Comparison of ENCODE assay signal across 7 cellular contexts in genomic region chr4:102503301-102503746, GRCh38. TPM values are rescaled to one million over a fixed set of nuclear protein-coding genes. Genes with fewer than 3 reads are reported as not detected.
DNase-seq lines count a peak whose midpoint lies in the region; ATAC-seq, FAIRE-seq and TF ChIP-seq lines count a peak whose summit lies in the region.

No MANE protein-coding gene starts in this region.

- H3K27me3 ChIP-seq in pancreas (no peaks in the 10 kb centered on the region), mesendoderm (ENCODE audit: insufficient read depth, low read length, poor library complexity) (no peaks in the 10 kb centered on the region), sigmoid colon (no peaks in the 10 kb centered on the region), endodermal cell (ENCODE audit: control insufficient read depth, insufficient read depth, low read length, poor library complexity, severe bottlenecking) (peaks cover 25% of the 10 kb centered on the region)

- no peak for TF ChIP-seq POLR2A in sigmoid colon (IDR thresholded peaks at IDR 0.05)

- H3K23ac ChIP-seq in mesendoderm (ENCODE audit: low read length) = no peak overlapping the region

- H4K8ac ChIP-seq in mesendoderm (ENCODE audit: low read depth, low read length) = no peak overlapping the region

- WGBS in pancreas, 2 donors = 6 to 9% methylated on average over 3 of the region's 3 CpGs
- WGBS in mesendoderm (ENCODE audit: extremely low coverage, insufficient coverage, low lambda C conversion rate) = no CpG with 5 or more reads among the region's 3 CpGs
- 4 to 19% methylated on average over 3 of the region's 3 CpGs for WGBS in sigmoid colon, 2 donors
- 83 to 92% methylated on average over 2 to 3 of the region's 3 CpGs for WGBS in endodermal cell (ENCODE audit: insufficient coverage in 1 of 2, insufficient read length in 1 of 2), 2 experiments

- no peak for TF ChIP-seq CTCF in GM10266 (IDR thresholded peaks at IDR 0.05; ENCODE audit: control insufficient read depth, insufficient read depth, low read depth, missing control alignments)
- TF ChIP-seq CTCF in pancreas (IDR thresholded peaks at IDR 0.05) = no peak
- no peak for TF ChIP-seq CTCF in sigmoid colon (IDR thresholded peaks at IDR 0.05)
- TF ChIP-seq CTCF in endodermal cell (conservative IDR thresholded peaks at IDR 0.05) = no peak

- H3K36me3 ChIP-seq in pancreas (no peaks in the 10 kb centered on the region), mesendoderm (ENCODE audit: control insufficient read depth, insufficient read depth, low read length) (no peaks in the 10 kb centered on the region), sigmoid colon (no peaks in the 10 kb centered on the region), endodermal cell (ENCODE audit: control insufficient read depth, insufficient read depth, low read length) (no peaks in the 10 kb centered on the region)

- H3K4ac ChIP-seq in mesendoderm (ENCODE audit: low read depth, low read length) = no peak overlapping the region

- H3K4me1 Mint-ChIP-seq in central memory CD8-positive, alpha-beta T cell = peaks cover 45% of the 10 kb centered on the region
- peaks cover 5% of the 10 kb centered on the region for H3K4me1 Mint-ChIP-seq in endodermal cell

- H3K18ac ChIP-seq in mesendoderm (ENCODE audit: low read length) = no peak overlapping the region

- no peak for FAIRE-seq in pancreas (lab: Jason Lieb, UNC)

- peak overlapping the region; percentile 92 for H3K4me3 Mint-ChIP-seq in central memory CD8-positive, alpha-beta T cell
- H3K4me3 Mint-ChIP-seq in endodermal cell = no peak overlapping the region

- no peak for ATAC-seq in central memory CD8-positive, alpha-beta T cell (replicated peaks; ENCODE audit: extremely low read depth, poor library complexity, severe bottlenecking)
- no peak for ATAC-seq in pancreas

- H2BK5ac ChIP-seq in mesendoderm (ENCODE audit: low read length) = no peak overlapping the region

- H3K79me2 ChIP-seq in mesendoderm (ENCODE audit: control insufficient read depth, insufficient read depth, low read length) = no peaks in the 10 kb centered on the region

- TF ChIP-seq EP300 in sigmoid colon (IDR thresholded peaks at IDR 0.05) = no peak

- H3K27ac ChIP-seq in pancreas (peak overlapping the region in 1 of 4 donors; percentile 99), mesendoderm (ENCODE audit: low read depth, low read length) (no peak overlapping the region), sigmoid colon (peak overlapping the region in 1 of 4 donors; percentile 97), endodermal cell (ENCODE audit: low read depth, low read length) (no peak overlapping the region)

- peaks cover 10 to 30% (median 29%) of the 10 kb centered on the region in 3 donors for H3K4me1 ChIP-seq in pancreas
- no peaks in the 10 kb centered on the region for H3K4me1 ChIP-seq in mesendoderm (ENCODE audit: control insufficient read depth, low read depth, low read length)
- H3K4me1 ChIP-seq in sigmoid colon = peaks cover 0 to 69% (median 49%) of the 10 kb centered on the region in 4 donors
- H3K4me1 ChIP-seq in endodermal cell (ENCODE audit: control insufficient read depth, insufficient read depth, low read length) = no peaks in the 10 kb centered on the region

- H3K27ac Mint-ChIP-seq in central memory CD8-positive, alpha-beta T cell (ENCODE audit: low read depth) = peak overlapping the region; percentile 99
- H3K27ac Mint-ChIP-seq in endodermal cell = no peak overlapping the region

- H3K27me3 Mint-ChIP-seq in central memory CD8-positive, alpha-beta T cell = no peaks in the 10 kb centered on the region
- H3K27me3 Mint-ChIP-seq in endodermal cell (ENCODE audit: insufficient read depth) = peaks cover 31% of the 10 kb centered on the region

- no peak overlapping the region for H3K4me2 ChIP-seq in mesendoderm (ENCODE audit: low read length)

- H3K4me3 ChIP-seq in pancreas = peak overlapping the region in 3 of 4 donors; percentile 77 to 81 (median 78)
- H3K4me3 ChIP-seq in mesendoderm (ENCODE audit: low read length) = no peak overlapping the region
- H3K4me3 ChIP-seq in sigmoid colon = peak overlapping the region in 1 of 4 donors; percentile 91
- no peak overlapping the region for H3K4me3 ChIP-seq in endodermal cell (ENCODE audit: low read length)

- H3K9me3 Mint-ChIP-seq in central memory CD8-positive, alpha-beta T cell = no peaks in the 10 kb centered on the region
- no peaks in the 10 kb centered on the region for H3K9me3 Mint-ChIP-seq in endodermal cell

- peaks cover 29% of the 10 kb centered on the region for H3K36me3 Mint-ChIP-seq in central memory CD8-positive, alpha-beta T cell (ENCODE audit: insufficient read depth)
- no peaks in the 10 kb centered on the region for H3K36me3 Mint-ChIP-seq in endodermal cell (ENCODE audit: low read depth)

- H3K79me1 ChIP-seq in mesendoderm (ENCODE audit: low read length) = no peaks in the 10 kb centered on the region

- H2AK5ac ChIP-seq in mesendoderm (ENCODE audit: low read length) = no peak overlapping the region

- no peak overlapping the region for H4K5ac ChIP-seq in mesendoderm (ENCODE audit: low read length)

- no peaks in the 10 kb centered on the region for H3K9me3 ChIP-seq in pancreas
- no peaks in the 10 kb centered on the region for H3K9me3 ChIP-seq in sigmoid colon
- H3K9me3 ChIP-seq in endodermal cell (ENCODE audit: control insufficient read depth, low read length) = no peaks in the 10 kb centered on the region

- DNase-seq in GM10266 (ENCODE audit: extremely low spot score) (peak; percentile 40), NCI-H1092 treated with DMSO at 0.1 percent for 48 hours (lab: John Stamatoyannopoulos, UW) (peak; percentile 75), pancreas (no peak), mesendoderm (no peak), sigmoid colon (no peak), endodermal cell (no peak)
- DNase-seq in central memory CD8-positive, alpha-beta T cell (ENCODE audit: low spot score in 2 of 2) = no peak

- intact Hi-C loops in pancreas (cut with DNase I) (no loop called here), sigmoid colon (cut with DNase I) (loop anchor here (5.0 kb wide), 4 partner anchors 259 to 594 kb away; partner anchors contain the start of genes BDH2, CISD2, MANBA and SLC9B1)

- H2BK15ac ChIP-seq in mesendoderm (replicated peaks; ENCODE audit: low read depth) = no peak overlapping the region

- H3K9ac ChIP-seq in mesendoderm (ENCODE audit: low read length) (no peak overlapping the region), endodermal cell (ENCODE audit: extremely low read depth, low read length, poor library complexity, severe bottlenecking) (no peak overlapping the region)

- no peak overlapping the region for H3K56ac ChIP-seq in mesendoderm (ENCODE audit: low read length)

- H2BK120ac ChIP-seq in mesendoderm (ENCODE audit: low read depth, low read length) = no peak overlapping the region

RNA-seq across cellular contexts. Expression of gene NFKB1, which starts 2.2 kb away (rescaled TPM):
- 10 to 100 TPM; 11.5 to 33.5 (median 16.3) TPM for total RNA-seq in pancreas
- 10 to 100 TPM in 1 of 2 donors, 1 to 10 TPM in 1; 7.0 to 10.8 TPM for polyA plus RNA-seq in pancreas
- polyA plus RNA-seq in mesendoderm (2013, experiment 1 of 2) = 4.9 TPM
- 5.2 TPM for polyA plus RNA-seq in mesendoderm (2013, experiment 2 of 2)
- total RNA-seq in sigmoid colon = 10 to 100 TPM; 23.5 to 29.4 (median 27.7) TPM
- polyA plus RNA-seq in sigmoid colon = 10 to 100 TPM; 19.2 to 29.8 (median 20.1) TPM
- total RNA-seq in endodermal cell = 1 to 10 TPM; 4.4 to 5.6 TPM
- 5.8 TPM for polyA plus RNA-seq in endodermal cell (2013, experiment 1 of 2)
- 5.8 TPM for polyA plus RNA-seq in endodermal cell (2013, experiment 2 of 2)

Comparison
In these comparisons a context has a peak if more than half of its experiments do, and no peak if none do; other contexts are left out.
1. DNase-seq: peak in GM10266 (single experiment) and NCI-H1092 treated with DMSO at 0.1 percent for 48 hours (single experiment); none in central memory CD8-positive, alpha-beta T cell (0 of 2), pancreas (0 of 6), mesendoderm (single experiment), sigmoid colon (single experiment) and endodermal cell (single experiment).
2. H3K4me3 ChIP-seq: peak in pancreas (3 of 4); none in mesendoderm (single experiment) and endodermal cell (single experiment).